Comparison of ENCODE assay signal across 1 cellular context in genomic region chr12:53727310-53728041, GRCh38.
TF ChIP-seq lines count a peak whose summit lies in the region.

Gene CALCOCO1 (minus strand): TSS chr12:53727452. CDS start chr12:53725242, 2,210 bp downstream.

TF ChIP-seq in K562, 482 proteins besides CTCF, POLR2A, EP300 and RAD21 (continued from another document and continues in another):
- no peak for TF ChIP-seq PBX2 (CRISPR knock-in tag; IDR thresholded peaks at IDR 0.05; ENCODE audit: low read depth)
- TF ChIP-seq PBX2 (tag; conservative IDR thresholded peaks at IDR 0.05; ENCODE audit: low read depth): peak; percentile 69
- TF ChIP-seq SRF (CRISPR knock-in tag; IDR thresholded peaks at IDR 0.05): no peak; a peak in 1 of 4 replicates
- peak; percentile 26 to 41; a peak in 1 of 4 replicates for TF ChIP-seq TBL1XR1 (IDR thresholded peaks at IDR 0.05; ENCODE audit: low read length in 2 of 2)
- no peak for TF ChIP-seq PHF21A (IDR thresholded peaks at IDR 0.05; ENCODE audit: borderline replicate concordance, low read depth)
- TF ChIP-seq ZNF184 (CRISPR knock-in tag; IDR thresholded peaks at IDR 0.05): no peak
- TF ChIP-seq ZNF655 (CRISPR knock-in tag; IDR thresholded peaks at IDR 0.05): no peak
- no peak for TF ChIP-seq MCM7 (IDR thresholded peaks at IDR 0.05)
- TF ChIP-seq NFIX (CRISPR knock-in tag; IDR thresholded peaks at IDR 0.05; ENCODE audit: low read depth): no peak
- TF ChIP-seq PPARD (CRISPR knock-in tag; IDR thresholded peaks at IDR 0.05): no peak
- TF ChIP-seq NBN (IDR thresholded peaks at IDR 0.05; ENCODE audit: low read depth): no peak
- peak; percentile 86 for TF ChIP-seq TOE1 (IDR thresholded peaks at IDR 0.05; ENCODE audit: borderline replicate concordance)
- TF ChIP-seq TOE1 (CRISPR knock-in tag; IDR thresholded peaks at IDR 0.05; ENCODE audit: borderline replicate concordance, low read depth): no peak
- TF ChIP-seq ZNF140 (CRISPR knock-in tag; IDR thresholded peaks at IDR 0.05): no peak
- TF ChIP-seq KAT2B (IDR thresholded peaks at IDR 0.05; ENCODE audit: low read depth, low read length): no peak
- no peak for TF ChIP-seq THRB (CRISPR knock-in tag; conservative IDR thresholded peaks at IDR 0.05)
- TF ChIP-seq GTF2F1 (IDR thresholded peaks at IDR 0.05; ENCODE audit: low read depth, low read length): no peak
- no peak for TF ChIP-seq KDM1A (IDR thresholded peaks at IDR 0.05)
- TF ChIP-seq FOXO4 (CRISPR knock-in tag; IDR thresholded peaks at IDR 0.05): no peak
- TF ChIP-seq ZNF280B (CRISPR knock-in tag; IDR thresholded peaks at IDR 0.05): no peak
- TF ChIP-seq KLF1 (tag; IDR thresholded peaks at IDR 0.05): peak; percentile 100
- no peak for TF ChIP-seq CTCFL (IDR thresholded peaks at IDR 0.05; ENCODE audit: borderline replicate concordance, insufficient read depth, low read depth, low read length, poor library complexity, severe bottlenecking)
- TF ChIP-seq SETDB1 (IDR thresholded peaks at IDR 0.05; ENCODE audit: low read length): no peak
- TF ChIP-seq NR1H2 (CRISPR knock-in tag; IDR thresholded peaks at IDR 0.05): no peak
- no peak for TF ChIP-seq ZNF717 (CRISPR knock-in tag; IDR thresholded peaks at IDR 0.05)
- peak; percentile 93; the same call in 1 of the 2 replicates for TF ChIP-seq ZNF584 (CRISPR knock-in tag; IDR thresholded peaks at IDR 0.05; ENCODE audit: low read depth)
- 0 out of 2 replicates have a peak, but pooled peaks have one; percentile 3 for TF ChIP-seq OTX1 (CRISPR knock-in tag; IDR thresholded peaks at IDR 0.05)
- TF ChIP-seq GATAD2B (IDR thresholded peaks at IDR 0.05; ENCODE audit: borderline replicate concordance): no peak
- no peak for TF ChIP-seq TAL1 (IDR thresholded peaks at IDR 0.05)
- no peak for TF ChIP-seq POLR3G (IDR thresholded peaks at IDR 0.05; ENCODE audit: extremely low read depth, insufficient read length, insufficient replicate concordance)
- peak; percentile 37; the same call in 1 of the 2 replicates for TF ChIP-seq SMAD2 (IDR thresholded peaks at IDR 0.05; ENCODE audit: low read depth, low read length)
- TF ChIP-seq PKNOX1 (IDR thresholded peaks at IDR 0.05): peak; percentile 82
- no peak for TF ChIP-seq MAFK (IDR thresholded peaks at IDR 0.05; ENCODE audit: low read length)
- peak; percentile 99 for TF ChIP-seq ZNF644 (tag; IDR thresholded peaks at IDR 0.05; ENCODE audit: low read depth)
- no peak for TF ChIP-seq RBM14 (IDR thresholded peaks at IDR 0.05; ENCODE audit: borderline replicate concordance, insufficient read depth, low read depth, low read length)
- no peak for TF ChIP-seq MECOM (CRISPR knock-in tag; IDR thresholded peaks at IDR 0.05)
- TF ChIP-seq ZNF444 (CRISPR knock-in tag; IDR thresholded peaks at IDR 0.05): no peak
- no peak for TF ChIP-seq SFPQ (IDR thresholded peaks at IDR 0.05; ENCODE audit: low read depth, low read length)
- TF ChIP-seq PATZ1 (CRISPR knock-in tag; IDR thresholded peaks at IDR 0.05; ENCODE audit: borderline replicate concordance): no peak
- TF ChIP-seq NR4A1 (CRISPR knock-in tag; IDR thresholded peaks at IDR 0.05): no peak
- TF ChIP-seq NR4A1 (tag; IDR thresholded peaks at IDR 0.05): peak; percentile 88
- no peak for TF ChIP-seq ZNF41 (CRISPR knock-in tag; conservative IDR thresholded peaks at IDR 0.05)
- TF ChIP-seq CHD4 (IDR thresholded peaks at IDR 0.05; ENCODE audit: insufficient read depth, insufficient replicate concordance, low read depth, low read length, poor library complexity, severe bottlenecking): no peak
- TF ChIP-seq TRIM28 (IDR thresholded peaks at IDR 0.05): no peak
- no peak for TF ChIP-seq ZNF408 (CRISPR knock-in tag; IDR thresholded peaks at IDR 0.05; ENCODE audit: low read depth)
- no peak for TF ChIP-seq CREB5 (CRISPR knock-in tag; IDR thresholded peaks at IDR 0.05)
- TF ChIP-seq RFX1 (IDR thresholded peaks at IDR 0.05): no peak
- peak; percentile 64 for TF ChIP-seq GABPA (tag; conservative IDR thresholded peaks at IDR 0.05; ENCODE audit: low read depth)
- no peak for TF ChIP-seq CBX5 (IDR thresholded peaks at IDR 0.05; ENCODE audit: borderline replicate concordance, low read depth)
